Comparison of ENCODE assay signal across 1 cellular context in genomic region chr2:12270876-12271588, GRCh38.
TF ChIP-seq lines count a peak whose summit lies in the region.

No MANE protein-coding gene starts in this region.

TF ChIP-seq in GM12878, 131 proteins besides CTCF, POLR2A, EP300 and RAD21 (continued from another document and continues in another):
- TF ChIP-seq USF1 (IDR thresholded peaks at IDR 0.05; ENCODE audit: borderline replicate concordance, extremely low read length, insufficient read depth, low read depth, low read length) = no peak
- TF ChIP-seq NR2C2 (IDR thresholded peaks at IDR 0.05; ENCODE audit: borderline replicate concordance, control insufficient read depth, insufficient read length, low read depth) = no peak
- TF ChIP-seq BCL3 (IDR thresholded peaks at IDR 0.05; ENCODE audit: borderline replicate concordance, insufficient read depth, low read depth, low read length, poor library complexity, severe bottlenecking) = no peak
- peak; percentile 61 for TF ChIP-seq JUNB (IDR thresholded peaks at IDR 0.05)
- 0 out of 2 replicates have a peak, but pooled peaks have one; percentile 25 for TF ChIP-seq CREM (IDR thresholded peaks at IDR 0.05; ENCODE audit: low read depth)
- TF ChIP-seq, protein P1, sequence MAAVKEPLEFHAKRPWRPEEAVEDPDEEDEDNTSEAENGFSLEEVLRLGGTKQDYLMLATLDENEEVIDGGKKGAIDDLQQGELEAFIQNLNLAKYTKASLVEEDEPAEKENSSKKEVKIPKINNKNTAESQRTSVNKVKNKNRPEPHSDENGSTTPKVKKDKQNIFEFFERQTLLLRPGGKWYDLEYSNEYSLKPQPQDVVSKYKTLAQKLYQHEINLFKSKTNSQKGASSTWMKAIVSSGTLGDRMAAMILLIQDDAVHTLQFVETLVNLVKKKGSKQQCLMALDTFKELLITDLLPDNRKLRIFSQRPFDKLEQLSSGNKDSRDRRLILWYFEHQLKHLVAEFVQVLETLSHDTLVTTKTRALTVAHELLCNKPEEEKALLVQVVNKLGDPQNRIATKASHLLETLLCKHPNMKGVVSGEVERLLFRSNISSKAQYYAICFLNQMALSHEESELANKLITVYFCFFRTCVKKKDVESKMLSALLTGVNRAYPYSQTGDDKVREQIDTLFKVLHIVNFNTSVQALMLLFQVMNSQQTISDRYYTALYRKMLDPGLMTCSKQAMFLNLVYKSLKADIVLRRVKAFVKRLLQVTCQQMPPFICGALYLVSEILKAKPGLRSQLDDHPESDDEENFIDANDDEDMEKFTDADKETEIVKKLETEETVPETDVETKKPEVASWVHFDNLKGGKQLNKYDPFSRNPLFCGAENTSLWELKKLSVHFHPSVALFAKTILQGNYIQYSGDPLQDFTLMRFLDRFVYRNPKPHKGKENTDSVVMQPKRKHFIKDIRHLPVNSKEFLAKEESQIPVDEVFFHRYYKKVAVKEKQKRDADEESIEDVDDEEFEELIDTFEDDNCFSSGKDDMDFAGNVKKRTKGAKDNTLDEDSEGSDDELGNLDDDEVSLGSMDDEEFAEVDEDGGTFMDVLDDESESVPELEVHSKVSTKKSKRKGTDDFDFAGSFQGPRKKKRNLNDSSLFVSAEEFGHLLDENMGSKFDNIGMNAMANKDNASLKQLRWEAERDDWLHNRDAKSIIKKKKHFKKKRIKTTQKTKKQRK (IDR thresholded peaks at IDR 0.05; ENCODE audit: low read depth, low read length) = no peak
- TF ChIP-seq SREBF1 (IDR thresholded peaks at IDR 0.05; ENCODE audit: low read length) = no peak
- TF ChIP-seq MEF2B (IDR thresholded peaks at IDR 0.05; ENCODE audit: partially characterized antibody, poor library complexity, severe bottlenecking) = no peak
- no peak for TF ChIP-seq ZNF622 (IDR thresholded peaks at IDR 0.05)
- no peak for TF ChIP-seq TBL1XR1 (IDR thresholded peaks at IDR 0.05; ENCODE audit: low read depth, low read length)
- TF ChIP-seq RBBP5 (conservative IDR thresholded peaks at IDR 0.05) = no peak
- peak; percentile 46; the same call in 1 of the 2 replicates for TF ChIP-seq FOXM1 (IDR thresholded peaks at IDR 0.05; ENCODE audit: low read depth, low read length)
- no peak for TF ChIP-seq SIX5 (IDR thresholded peaks at IDR 0.05; ENCODE audit: low read depth, low read length, severe bottlenecking)
- no peak for TF ChIP-seq IRF3 (IDR thresholded peaks at IDR 0.05)
- TF ChIP-seq DPF2 (IDR thresholded peaks at IDR 0.05) = no peak
- peak; percentile 79; the same call in 2 of the 3 replicates for TF ChIP-seq POU2F2 (IDR thresholded peaks at IDR 0.05; ENCODE audit: borderline replicate concordance, low read depth, low read length)
- TF ChIP-seq EGR1 (IDR thresholded peaks at IDR 0.05; ENCODE audit: borderline replicate concordance in 1 of 2, low read depth in 2 of 2, low read length in 2 of 2) = no peak
- no peak for TF ChIP-seq USF2 (IDR thresholded peaks at IDR 0.05; ENCODE audit: borderline replicate concordance, low read depth, low read length)
- no peak for TF ChIP-seq SMC3 (IDR thresholded peaks at IDR 0.05; ENCODE audit: borderline replicate concordance, low read length)
- peak; percentile 83 for TF ChIP-seq IRF4 (IDR thresholded peaks at IDR 0.05; ENCODE audit: low read depth, low read length)
- TF ChIP-seq, protein P2, sequence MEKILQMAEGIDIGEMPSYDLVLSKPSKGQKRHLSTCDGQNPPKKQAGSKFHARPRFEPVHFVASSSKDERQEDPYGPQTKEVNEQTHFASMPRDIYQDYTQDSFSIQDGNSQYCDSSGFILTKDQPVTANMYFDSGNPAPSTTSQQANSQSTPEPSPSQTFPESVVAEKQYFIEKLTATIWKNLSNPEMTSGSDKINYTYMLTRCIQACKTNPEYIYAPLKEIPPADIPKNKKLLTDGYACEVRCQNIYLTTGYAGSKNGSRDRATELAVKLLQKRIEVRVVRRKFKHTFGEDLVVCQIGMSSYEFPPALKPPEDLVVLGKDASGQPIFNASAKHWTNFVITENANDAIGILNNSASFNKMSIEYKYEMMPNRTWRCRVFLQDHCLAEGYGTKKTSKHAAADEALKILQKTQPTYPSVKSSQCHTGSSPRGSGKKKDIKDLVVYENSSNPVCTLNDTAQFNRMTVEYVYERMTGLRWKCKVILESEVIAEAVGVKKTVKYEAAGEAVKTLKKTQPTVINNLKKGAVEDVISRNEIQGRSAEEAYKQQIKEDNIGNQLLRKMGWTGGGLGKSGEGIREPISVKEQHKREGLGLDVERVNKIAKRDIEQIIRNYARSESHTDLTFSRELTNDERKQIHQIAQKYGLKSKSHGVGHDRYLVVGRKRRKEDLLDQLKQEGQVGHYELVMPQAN (conservative IDR thresholded peaks at IDR 0.05) = no peak
- no peak for TF ChIP-seq TAF1 (IDR thresholded peaks at IDR 0.05; ENCODE audit: borderline replicate concordance, low read depth, low read length)
- peak; percentile 66 for TF ChIP-seq TCF12 (IDR thresholded peaks at IDR 0.05; ENCODE audit: low read depth, low read length)
- TF ChIP-seq MEF2A (IDR thresholded peaks at IDR 0.05; ENCODE audit: insufficient read depth, low read depth, low read length) = 0 out of 2 replicates have a peak, but pooled peaks have one; percentile 57
- peak; percentile 50; the same call in 1 of the 2 replicates for TF ChIP-seq ZNF687 (IDR thresholded peaks at IDR 0.05)
- TF ChIP-seq, protein P3, sequence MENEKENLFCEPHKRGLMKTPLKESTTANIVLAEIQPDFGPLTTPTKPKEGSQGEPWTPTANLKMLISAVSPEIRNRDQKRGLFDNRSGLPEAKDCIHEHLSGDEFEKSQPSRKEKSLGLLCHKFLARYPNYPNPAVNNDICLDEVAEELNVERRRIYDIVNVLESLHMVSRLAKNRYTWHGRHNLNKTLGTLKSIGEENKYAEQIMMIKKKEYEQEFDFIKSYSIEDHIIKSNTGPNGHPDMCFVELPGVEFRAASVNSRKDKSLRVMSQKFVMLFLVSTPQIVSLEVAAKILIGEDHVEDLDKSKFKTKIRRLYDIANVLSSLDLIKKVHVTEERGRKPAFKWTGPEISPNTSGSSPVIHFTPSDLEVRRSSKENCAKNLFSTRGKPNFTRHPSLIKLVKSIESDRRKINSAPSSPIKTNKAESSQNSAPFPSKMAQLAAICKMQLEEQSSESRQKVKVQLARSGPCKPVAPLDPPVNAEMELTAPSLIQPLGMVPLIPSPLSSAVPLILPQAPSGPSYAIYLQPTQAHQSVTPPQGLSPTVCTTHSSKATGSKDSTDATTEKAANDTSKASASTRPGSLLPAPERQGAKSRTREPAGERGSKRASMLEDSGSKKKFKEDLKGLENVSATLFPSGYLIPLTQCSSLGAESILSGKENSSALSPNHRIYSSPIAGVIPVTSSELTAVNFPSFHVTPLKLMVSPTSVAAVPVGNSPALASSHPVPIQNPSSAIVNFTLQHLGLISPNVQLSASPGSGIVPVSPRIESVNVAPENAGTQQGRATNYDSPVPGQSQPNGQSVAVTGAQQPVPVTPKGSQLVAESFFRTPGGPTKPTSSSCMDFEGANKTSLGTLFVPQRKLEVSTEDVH (IDR thresholded peaks at IDR 0.05; ENCODE audit: low read depth, partially characterized antibody) = no peak
- TF ChIP-seq SPI1 (IDR thresholded peaks at IDR 0.05; ENCODE audit: borderline replicate concordance, insufficient read depth, low read depth, low read length) = peak; percentile 16; the same call in 1 of the 2 replicates
- no peak for TF ChIP-seq CHD2 (IDR thresholded peaks at IDR 0.05; ENCODE audit: borderline replicate concordance, low read depth, low read length)
- TF ChIP-seq, protein P4, sequence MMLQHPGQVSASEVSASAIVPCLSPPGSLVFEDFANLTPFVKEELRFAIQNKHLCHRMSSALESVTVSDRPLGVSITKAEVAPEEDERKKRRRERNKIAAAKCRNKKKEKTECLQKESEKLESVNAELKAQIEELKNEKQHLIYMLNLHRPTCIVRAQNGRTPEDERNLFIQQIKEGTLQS (IDR thresholded peaks at IDR 0.05; ENCODE audit: borderline replicate concordance, extremely low read depth, low read depth, low read length) = no peak
- TF ChIP-seq BCL11A (IDR thresholded peaks at IDR 0.05; ENCODE audit: low read depth, low read length) = peak; percentile 78
- TF ChIP-seq ATF2 (IDR thresholded peaks at IDR 0.05; ENCODE audit: low read length) = peak; percentile 38; the same call in 1 of the 2 replicates
- TF ChIP-seq EED (IDR thresholded peaks at IDR 0.05; ENCODE audit: low read depth) = no peak
- TF ChIP-seq ZBTB4 (CRISPR knock-in tag; IDR thresholded peaks at IDR 0.05) = no peak
